9 cellular contexts compared by ENCODE assay signal in the genomic region with DNA sequence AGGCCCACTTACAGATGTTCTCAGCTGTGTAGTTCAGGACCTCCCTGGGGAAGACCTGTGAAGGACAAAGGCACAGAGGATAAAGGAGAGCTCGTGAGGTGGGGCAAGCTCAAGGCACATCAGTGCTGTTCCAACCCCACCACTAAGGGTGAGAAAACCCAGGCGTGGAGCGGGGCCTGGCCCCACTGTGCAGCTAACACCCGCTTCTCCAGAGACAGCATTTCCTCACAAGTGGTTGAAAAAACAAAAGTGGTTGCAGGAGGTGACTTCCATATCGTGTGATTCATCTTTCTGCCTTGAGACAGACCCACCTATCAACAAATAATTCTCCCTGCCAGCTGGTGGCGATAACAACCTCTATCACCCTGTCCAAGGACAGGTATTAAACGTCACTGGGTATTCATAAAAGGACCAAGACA. TPM values are rescaled to one million over a fixed set of nuclear protein-coding genes. Genes with fewer than 3 reads are reported as not detected.
DNase-seq lines count a peak whose midpoint lies in the region; ATAC-seq, FAIRE-seq and TF ChIP-seq lines count a peak whose summit lies in the region.
"Had no signal": no experiment of that assay in that cellular context is flagged by ENCODE, and none has a peak within 500 bp of the region (broad histone marks: within the 10 kb centered on the region; RNA-seq: fewer than 3 reads in every experiment).

No MANE protein-coding gene starts in this region.

- CTCF ChIA-PET in A549 (lab: Yijun Ruan, JAX): interaction anchor here (1.0 to 3.6 kb wide), 7 partner anchors 10 to 302 kb away, joined by 3 to 22 read pairs (median 5); no protein-coding TSS in a partner anchor

- H3K27ac Mint-ChIP-seq in GM23338: no peak overlapping the region; the same call in 1 of the 2 replicates

- TF ChIP-seq CTCF in A549 (IDR thresholded peaks at IDR 0.05) (peak; percentile 18; the same call in 2 of the 3 replicates), GM23338 (conservative IDR thresholded peaks at IDR 0.05; ENCODE audit: low read depth in 2 of 2) (peak; percentile 30 to 53; a peak in 3 of 4 replicates), keratinocyte (optimal IDR thresholded peaks at IDR 0.05 in 1 of 3, IDR thresholded peaks at IDR 0.05 in 1 of 3, conservative IDR thresholded peaks at IDR 0.05 in 1 of 3; ENCODE audit: extremely low read depth in 1 of 3, insufficient read depth in 2 of 3, low read length in 3 of 3) (peak in 2 of 3 experiments; percentile 28 to 41)

- H3K79me2 ChIP-seq in GM23338 (replicated peaks; ENCODE audit: insufficient read depth): no peaks in the 10 kb centered on the region
- H3K79me2 ChIP-seq in keratinocyte (ENCODE audit: control insufficient read depth, insufficient read depth, low read length): peaks cover 14% of the 10 kb centered on the region

- H3K27ac ChIP-seq in A549: peak overlapping the region; percentile 19 to 27; a peak in 1 of 6 replicates
- H3K27ac ChIP-seq in GM23338 (ENCODE audit: low read depth): peak overlapping the region; percentile 27; the same call in 1 of the 2 replicates
- no peak overlapping the region for H3K27ac ChIP-seq in keratinocyte (ENCODE audit: control insufficient read depth, insufficient read depth, low read length)

- ATAC-seq in A549 (peak in 1 of 2 experiments; percentile 54; a peak in 3 of 6 replicates), GM23338 (peak; percentile 29; the same call in 2 of the 3 replicates)

- WGBS in A549 (ENCODE audit: missing lambda C conversion rate): 73% methylated on average over 7 of the region's 7 CpGs

- H3K9me3 ChIP-seq in A549: no peaks in the 10 kb centered on the region
- no peaks in the 10 kb centered on the region for H3K9me3 ChIP-seq in keratinocyte (ENCODE audit: control insufficient read depth, low read depth, low read length)

- peaks cover 1% of the 10 kb centered on the region for H3K27me3 Mint-ChIP-seq in GM23338 (ENCODE audit: insufficient read depth, low read depth, poor library complexity)

- peaks cover 5% of the 10 kb centered on the region; the same call in 2 of the 3 replicates for H3K36me3 Mint-ChIP-seq in GM23338 (ENCODE audit: low read depth)

- no peaks in the 10 kb centered on the region for H3K27me3 ChIP-seq in GM23338 (ENCODE audit: insufficient read depth)
- no peaks in the 10 kb centered on the region for H3K27me3 ChIP-seq in keratinocyte (ENCODE audit: control insufficient read depth, extremely low read depth, insufficient read depth, low read length)

- no peaks in the 10 kb centered on the region for H3F3A ChIP-seq in GM23338 (replicated peaks; ENCODE audit: low read depth)

- FAIRE-seq in A549 (lab: Jason Lieb, UNC): no peak
- no peak for FAIRE-seq in keratinocyte (lab: Jason Lieb, UNC)

- intact Hi-C loops in posterior vena cava (cut with DNase I): no loop called here

- no peak overlapping the region for H3K4me3 Mint-ChIP-seq in GM23338

- H3K9me2 ChIP-seq in GM23338 (ENCODE audit: insufficient read depth): no peaks in the 10 kb centered on the region

- DNase-seq in A549 (ENCODE audit: low read depth in 1 of 2, low spot score in 1 of 2) (no peak), GM23338 (ENCODE audit: low spot score) (no peak), keratinocyte (ENCODE audit: low read depth, low spot score) (no peak), posterior vena cava (ENCODE audit: low spot score) (no peak), NCI-H226 (no peak), GF-D8 (lab: John Stamatoyannopoulos, UW) (no peak), NCI-H1417 treated with DMSO at 0.1 percent for 48 hours (lab: John Stamatoyannopoulos, UW) (no peak)
- DNase-seq in activated T-cell treated with anti-CD3 and anti-CD28 coated beads, Interleukin-2, amount 50 U/mL, for 48 hours: peak; percentile 40 to 43
- DNase-seq: NCI-H1105 had no signal

- no peaks in the 10 kb centered on the region for H3K9me1 ChIP-seq in keratinocyte (ENCODE audit: control insufficient read depth, extremely low read depth, insufficient read depth, low read length)

- dilution Hi-C loops in keratinocyte (cut with MboI; ENCODE audit: extremely low pct_ligation_motif_present, low sequenced_read_pairs): no loop called here

- H3K9ac ChIP-seq in keratinocyte (ENCODE audit: control insufficient read depth, extremely low read depth, insufficient read depth, low read length): no peak overlapping the region

- no peak for TF ChIP-seq EP300 in A549 (IDR thresholded peaks at IDR 0.05)

- no peak for TF ChIP-seq POLR2A in A549 (IDR thresholded peaks at IDR 0.05; ENCODE audit: low read length)

- H3K4me2 ChIP-seq in A549 (no peak overlapping the region), GM23338 (no peak overlapping the region), keratinocyte (ENCODE audit: control insufficient read depth, extremely low read depth, insufficient read depth, low read depth, low read length) (no peak overlapping the region)

- H3K4me3 ChIP-seq in A549 (no peak overlapping the region), GM23338 (no peak overlapping the region), keratinocyte (ENCODE audit: control insufficient read depth in 2 of 3, extremely low read depth in 1 of 3, insufficient read depth in 2 of 3, low read depth in 1 of 3, low read length in 3 of 3) (no peak overlapping the region)

- TF ChIP-seq RAD21 in A549 (conservative IDR thresholded peaks at IDR 0.05 in 1 of 2, IDR thresholded peaks at IDR 0.05 in 1 of 2): no peak

- H3K4me1 Mint-ChIP-seq in GM23338: no peaks in the 10 kb centered on the region

- POLR2A ChIA-PET in A549 (lab: Yijun Ruan, JAX): no interaction called here

- no peak overlapping the region for H2AFZ ChIP-seq in GM23338
- H2AFZ ChIP-seq in keratinocyte (ENCODE audit: control insufficient read depth, low read length): no peak overlapping the region

- no peaks in the 10 kb centered on the region for H3K9me3 Mint-ChIP-seq in GM23338

- H3K36me3 ChIP-seq in GM23338 (ENCODE audit: insufficient read depth) (peaks cover 5% of the 10 kb centered on the region; the same call in 1 of the 2 replicates), keratinocyte (ENCODE audit: control insufficient read depth in 2 of 2, extremely low read depth in 1 of 2, insufficient read depth in 2 of 2, low read length in 2 of 2) (peaks cover 26 to 58% of the 10 kb centered on the region in 2 experiments)

- no peaks in the 10 kb centered on the region; the same call in none of the 2 replicates for H4K20me1 ChIP-seq in GM23338 (replicated peaks; ENCODE audit: insufficient read depth)
- peaks cover 3% of the 10 kb centered on the region for H4K20me1 ChIP-seq in keratinocyte (ENCODE audit: control insufficient read depth, extremely low read depth, insufficient read depth, low read length)

- H3K4me1 ChIP-seq in A549: peaks cover 27% of the 10 kb centered on the region
- H3K4me1 ChIP-seq in GM23338 (ENCODE audit: insufficient read depth): no peaks in the 10 kb centered on the region
- no peaks in the 10 kb centered on the region for H3K4me1 ChIP-seq in keratinocyte (ENCODE audit: control insufficient read depth, extremely low read depth, insufficient read depth, low read length)

TF ChIP-seq in A549, 52 proteins besides CTCF, POLR2A, EP300 and RAD21:
- TF ChIP-seq SREBF2 (IDR thresholded peaks at IDR 0.05) (no peak), ESRRA (IDR thresholded peaks at IDR 0.05; ENCODE audit: borderline replicate concordance, low read length) (no peak), NPAS2 (CRISPR knock-in tag; IDR thresholded peaks at IDR 0.05; ENCODE audit: borderline replicate concordance) (no peak), MAZ (IDR thresholded peaks at IDR 0.05; ENCODE audit: borderline replicate concordance, low read depth, low read length) (no peak)

TF ChIP-seq in GM23338, 12 proteins besides CTCF, POLR2A, EP300 and RAD21 (continues in another document):
- TF ChIP-seq CREB1 (CRISPR knock-in tag; IDR thresholded peaks at IDR 0.05; ENCODE audit: low read depth): no peak

RNA-seq across cellular contexts. Expression of a gene that starts 30.0 kb away (rescaled TPM):
- polyA plus RNA-seq in A549 (2011; rRNA removed): 6.3 and 6.7 TPM in 2 replicates
- 5.9 and 8.5 TPM in 2 replicates for polyA plus RNA-seq in A549 (2012; cell fraction: cytosol; rRNA removed)
- polyA plus RNA-seq in A549 (2012; cell fraction: nucleus; rRNA removed): 3.6 and 5.0 TPM in 2 replicates
- 8.9 to 10.7 TPM (median 9.7 TPM) in 3 replicates for polyA plus RNA-seq in A549 (2017; fragmentation: RNase III; extraction: RNeasy Plus Mini Kit Qiagen cat#74134 plus additional on column Dnase treatment)
- polyA minus RNA-seq in A549 (2011; rRNA and poly(A)+ RNA removed): 4.3 and 4.4 TPM in 2 replicates
- total RNA-seq in GM23338 (2014; rRNA removed; shearing (Covaris generic)): 62.6 and 63.3 TPM in 2 replicates
- 19.0 and 20.5 TPM in 2 replicates for polyA plus RNA-seq in GM23338 (2016; fragmentation: Nextera tagmentation; extraction: Ambion mirVana)
- 15.9 to 18.1 TPM (median 17.3 TPM) in 3 replicates for polyA plus RNA-seq in keratinocyte
- 6.6 TPM for polyA plus RNA-seq in keratinocyte (2011; ENCODE audit: low read depth)
- polyA plus RNA-seq in keratinocyte (2011; cell fraction: cytosol; rRNA removed): 19.3 and 21.9 TPM in 2 replicates
- 16.5 and 16.8 TPM in 2 replicates for polyA plus RNA-seq in keratinocyte (2011; cell fraction: nucleus; rRNA removed)
- 12.8 and 15.6 TPM in 2 replicates for polyA plus RNA-seq in keratinocyte (2012; ENCODE audit: low replicate concordance)
- 10.2 to 11.8 TPM (median 11.2 TPM) in 3 replicates for polyA minus RNA-seq in keratinocyte
- 17.3 TPM for polyA minus RNA-seq in keratinocyte (2011; cell fraction: cytosol; rRNA and poly(A)+ RNA removed)
- polyA minus RNA-seq in keratinocyte (2011; cell fraction: nucleus; rRNA and poly(A)+ RNA removed): 6.4 and 10.1 TPM in 2 replicates
- 10 to 100 TPM; 17.9 to 19.7 TPM for total RNA-seq in posterior vena cava

RNA-seq across cellular contexts. Expression of a gene that starts 44.4 kb away (rescaled TPM):
- 42.4 and 45.1 TPM in 2 replicates for polyA plus RNA-seq in A549 (2011; rRNA removed)
- polyA plus RNA-seq in A549 (2012; cell fraction: cytosol; rRNA removed): 39.8 and 46.9 TPM in 2 replicates
- 39.6 and 47.5 TPM in 2 replicates for polyA plus RNA-seq in A549 (2012; cell fraction: nucleus; rRNA removed)
- 22.7 to 26.3 TPM (median 24.1 TPM) in 3 replicates for polyA plus RNA-seq in A549 (2017; fragmentation: RNase III; extraction: RNeasy Plus Mini Kit Qiagen cat#74134 plus additional on column Dnase treatment)
- 28.4 and 40.2 TPM in 2 replicates for polyA minus RNA-seq in A549 (2011; rRNA and poly(A)+ RNA removed)
- 12.0 and 12.5 TPM in 2 replicates for total RNA-seq in GM23338 (2014; rRNA removed; shearing (Covaris generic))
- 6.3 and 6.8 TPM in 2 replicates for polyA plus RNA-seq in GM23338 (2016; fragmentation: Nextera tagmentation; extraction: Ambion mirVana)
- 34.2 to 50.3 TPM (median 35.9 TPM) in 3 replicates for polyA plus RNA-seq in keratinocyte
- polyA plus RNA-seq in keratinocyte (2011; ENCODE audit: low read depth): 28.8 TPM
- polyA plus RNA-seq in keratinocyte (2011; cell fraction: cytosol; rRNA removed): 24.6 and 26.6 TPM in 2 replicates
- polyA plus RNA-seq in keratinocyte (2011; cell fraction: nucleus; rRNA removed): 54.3 and 56.9 TPM in 2 replicates
- polyA plus RNA-seq in keratinocyte (2012; ENCODE audit: low replicate concordance): 19.0 and 27.4 TPM in 2 replicates
- polyA minus RNA-seq in keratinocyte: 30.2 to 35.8 TPM (median 33.7 TPM) in 3 replicates
- 16.3 TPM for polyA minus RNA-seq in keratinocyte (2011; cell fraction: cytosol; rRNA and poly(A)+ RNA removed)
- polyA minus RNA-seq in keratinocyte (2011; cell fraction: nucleus; rRNA and poly(A)+ RNA removed): 29.4 and 43.4 TPM in 2 replicates
- total RNA-seq in posterior vena cava: 10 to 100 TPM; 32.9 to 34.4 TPM

Comparison
In these comparisons a context has a peak if more than half of its experiments do, and no peak if none do; other contexts are left out.
1. DNase-seq: peak in activated T-cell treated with anti-CD3 and anti-CD28 coated beads, Interleukin-2, amount 50 U/mL, for 48 hours (2 of 2); none in A549 (0 of 2), GM23338 (single experiment), keratinocyte (single experiment), posterior vena cava (single experiment), NCI-H226 (single experiment), GF-D8 (single experiment) and NCI-H1417 treated with DMSO at 0.1 percent for 48 hours (single experiment).
2. Peak in every context shown above with its lines, with median percentiles within 50 percentile points of each other: CTCF ChIP-seq.